ENCODE assay signal across 23 cellular contexts in genomic region chr14:98798099-98798498, GRCh38.
DNase-seq lines count a peak whose midpoint lies in the region; ATAC-seq, FAIRE-seq and TF ChIP-seq lines count a peak whose summit lies in the region.
"Had no signal": no experiment of that assay in that cellular context is flagged by ENCODE, and none has a peak within 500 bp of the region (broad histone marks: within the 10 kb centered on the region; RNA-seq: fewer than 3 reads in every experiment).

No MANE protein-coding gene starts in this region.

- CTCF ChIA-PET in HEK293T (lab: Yijun Ruan, JAX), result no interaction called here

- H3K4me3 ChIP-seq in pancreas, result no peak overlapping the region
- H3K4me3 ChIP-seq: K562, psoas muscle, stomach, transverse colon had no signal

- FAIRE-seq in pancreas (lab: Jason Lieb, UNC) (no peak), D721Med (lab: Jason Lieb, UNC) (no peak)
- FAIRE-seq: K562 had no signal

- no peaks in the 10 kb centered on the region for H3K4me1 ChIP-seq in pancreas
- H3K4me1 ChIP-seq: psoas muscle, transverse colon had no signal

- H3K27me3 ChIP-seq in pancreas, result no peaks in the 10 kb centered on the region
- H3K27me3 ChIP-seq: stomach, transverse colon had no signal

- no peaks in the 10 kb centered on the region for H3K36me3 ChIP-seq in pancreas
- H3K36me3 ChIP-seq: stomach, transverse colon had no signal

- ATAC-seq in pancreas (peak; percentile 40 to 83 (median 71)), HG03442 (IDR thresholded peaks at IDR 0.05; ENCODE audit: unreplicated experiment) (no peak)
- ATAC-seq: HCT116, K562, psoas muscle had no signal

- WGBS in pancreas, 2 donors, result 26 to 27% methylated on average over 4 of the region's 4 CpGs

- no peak overlapping the region for H3K27ac ChIP-seq in pancreas
- H3K27ac ChIP-seq: psoas muscle, stomach, transverse colon had no signal

- intact Hi-C loops in pancreas (cut with DNase I), result no loop called here

- DNase-seq in HEK293T (ENCODE audit: extremely low spot score), result peak; percentile 20
- peak; percentile 66 for DNase-seq in NCI-H1417 treated with DMSO at 0.1 percent for 48 hours (lab: John Stamatoyannopoulos, UW)
- DNase-seq in NCI-H748 (lab: John Stamatoyannopoulos, UW; ENCODE audit: unreplicated experiment), result peak; percentile 95
- DNase-seq in pancreas, result peak in 2 of 6 donors; percentile 5 to 19
- DNase-seq in AML-193 (lab: John Stamatoyannopoulos, UW), result no peak
- no peak for DNase-seq in D721Med (ENCODE audit: insufficient read length, low spot score)
- no peak for DNase-seq in NCI-H2171 treated with DMSO at 0.1 percent for 48 hours (lab: John Stamatoyannopoulos, UW)
- DNase-seq: activated CD4-positive, alpha-beta T cell treated with anti-CD3 and anti-CD28 coated beads, Interleukin-2, amount 50 U/mL, for 48 hours; activated CD4-positive, CD25-positive, alpha-beta regulatory T cell; activated CD8-positive, alpha-beta memory T cell treated with anti-CD3 and anti-CD28 coated beads, Interleukin-2, amount 50 U/mL, for 48 hours; aorta; C1 segment of cervical spinal cord; caudate nucleus; dermis blood vessel endothelial cell; NK-92 treated with Interleukin-12 subunit alpha and Interleukin-12 subunit beta, amount 100 ng/mL, for 24 hours; psoas muscle; SHP77; stimulated activated CD8-positive, alpha-beta memory T cell treated with anti-CD3 and anti-CD28 coated beads, Interleukin-4, amount 100 ng/mL, for 48 hours; stomach; transverse colon had no signal

- POLR2A ChIA-PET in HEK293T (lab: Yijun Ruan, JAX), result no interaction called here

- no peak for TF ChIP-seq CTCF in pancreas (IDR thresholded peaks at IDR 0.05)
- TF ChIP-seq CTCF in D721Med (IDR thresholded peaks at IDR 0.05; ENCODE audit: insufficient read depth, missing control alignments), result no peak

- no peaks in the 10 kb centered on the region for H3K9me3 ChIP-seq in pancreas

TF ChIP-seq in HEK293T, 16 proteins besides CTCF, POLR2A, EP300 and RAD21:
- TF ChIP-seq FOXM1 (IDR thresholded peaks at IDR 0.05; ENCODE audit: borderline replicate concordance), result no peak
- TF ChIP-seq, protein P1, sequence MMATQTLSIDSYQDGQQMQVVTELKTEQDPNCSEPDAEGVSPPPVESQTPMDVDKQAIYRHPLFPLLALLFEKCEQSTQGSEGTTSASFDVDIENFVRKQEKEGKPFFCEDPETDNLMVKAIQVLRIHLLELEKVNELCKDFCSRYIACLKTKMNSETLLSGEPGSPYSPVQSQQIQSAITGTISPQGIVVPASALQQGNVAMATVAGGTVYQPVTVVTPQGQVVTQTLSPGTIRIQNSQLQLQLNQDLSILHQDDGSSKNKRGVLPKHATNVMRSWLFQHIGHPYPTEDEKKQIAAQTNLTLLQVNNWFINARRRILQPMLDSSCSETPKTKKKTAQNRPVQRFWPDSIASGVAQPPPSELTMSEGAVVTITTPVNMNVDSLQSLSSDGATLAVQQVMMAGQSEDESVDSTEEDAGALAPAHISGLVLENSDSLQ (IDR thresholded peaks at IDR 0.05), result peak; percentile 93
- TF ChIP-seq CTBP1 (IDR thresholded peaks at IDR 0.05; ENCODE audit: borderline replicate concordance), result peak; percentile 73; the same call in 1 of the 2 replicates
- no peak for TF ChIP-seq BHLHE40 (IDR thresholded peaks at IDR 0.05; ENCODE audit: borderline replicate concordance)

Comparison
In these comparisons a context has a peak if more than half of its experiments do, and no peak if none do; other contexts are left out.
1. DNase-seq: peak in HEK293T (single experiment), NCI-H1417 treated with DMSO at 0.1 percent for 48 hours (single experiment) and NCI-H748 (single experiment); none in AML-193 (0 of 2), D721Med (single experiment) and NCI-H2171 treated with DMSO at 0.1 percent for 48 hours (single experiment).